1 cellular context compared by ENCODE assay signal in the genomic region with DNA sequence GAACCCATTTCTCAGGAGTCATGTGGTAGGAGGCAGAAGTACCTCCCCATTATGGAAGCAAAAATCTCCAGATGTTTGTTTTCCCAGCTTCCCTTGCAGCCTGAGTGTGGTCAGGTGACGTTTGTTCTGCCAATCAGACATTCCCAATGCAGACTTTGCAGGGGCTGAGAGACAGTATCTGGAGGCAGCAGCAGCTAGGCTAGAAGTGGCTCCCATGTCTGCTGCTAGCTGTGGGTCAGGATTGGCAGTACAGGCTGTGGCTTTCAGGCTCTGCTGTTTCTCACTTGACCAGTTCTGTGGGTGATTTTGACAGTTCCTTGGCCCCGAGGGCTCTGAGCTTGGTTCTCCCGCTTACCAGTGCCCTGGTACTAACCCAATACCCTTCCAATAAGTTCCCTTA.
TF ChIP-seq lines count a peak whose summit lies in the region.

No MANE protein-coding gene starts in this region.

TF ChIP-seq in GM12878, 131 proteins besides CTCF, POLR2A, EP300 and RAD21 (continued from another document):
- TF ChIP-seq, protein P1, sequence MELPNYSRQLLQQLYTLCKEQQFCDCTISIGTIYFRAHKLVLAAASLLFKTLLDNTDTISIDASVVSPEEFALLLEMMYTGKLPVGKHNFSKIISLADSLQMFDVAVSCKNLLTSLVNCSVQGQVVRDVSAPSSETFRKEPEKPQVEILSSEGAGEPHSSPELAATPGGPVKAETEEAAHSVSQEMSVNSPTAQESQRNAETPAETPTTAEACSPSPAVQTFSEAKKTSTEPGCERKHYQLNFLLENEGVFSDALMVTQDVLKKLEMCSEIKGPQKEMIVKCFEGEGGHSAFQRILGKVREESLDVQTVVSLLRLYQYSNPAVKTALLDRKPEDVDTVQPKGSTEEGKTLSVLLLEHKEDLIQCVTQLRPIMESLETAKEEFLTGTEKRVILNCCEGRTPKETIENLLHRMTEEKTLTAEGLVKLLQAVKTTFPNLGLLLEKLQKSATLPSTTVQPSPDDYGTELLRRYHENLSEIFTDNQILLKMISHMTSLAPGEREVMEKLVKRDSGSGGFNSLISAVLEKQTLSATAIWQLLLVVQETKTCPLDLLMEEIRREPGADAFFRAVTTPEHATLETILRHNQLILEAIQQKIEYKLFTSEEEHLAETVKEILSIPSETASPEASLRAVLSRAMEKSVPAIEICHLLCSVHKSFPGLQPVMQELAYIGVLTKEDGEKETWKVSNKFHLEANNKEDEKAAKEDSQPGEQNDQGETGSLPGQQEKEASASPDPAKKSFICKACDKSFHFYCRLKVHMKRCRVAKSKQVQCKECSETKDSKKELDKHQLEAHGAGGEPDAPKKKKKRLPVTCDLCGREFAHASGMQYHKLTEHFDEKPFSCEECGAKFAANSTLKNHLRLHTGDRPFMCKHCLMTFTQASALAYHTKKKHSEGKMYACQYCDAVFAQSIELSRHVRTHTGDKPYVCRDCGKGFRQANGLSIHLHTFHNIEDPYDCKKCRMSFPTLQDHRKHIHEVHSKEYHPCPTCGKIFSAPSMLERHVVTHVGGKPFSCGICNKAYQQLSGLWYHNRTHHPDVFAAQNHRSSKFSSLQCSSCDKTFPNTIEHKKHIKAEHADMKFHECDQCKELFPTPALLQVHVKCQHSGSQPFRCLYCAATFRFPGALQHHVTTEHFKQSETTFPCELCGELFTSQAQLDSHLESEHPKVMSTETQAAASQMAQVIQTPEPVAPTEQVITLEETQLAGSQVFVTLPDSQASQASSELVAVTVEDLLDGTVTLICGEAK (IDR thresholded peaks at IDR 0.05; ENCODE audit: borderline replicate concordance), result no peak
- TF ChIP-seq GABPA (IDR thresholded peaks at IDR 0.05; ENCODE audit: low read depth) (no peak), MEF2B (IDR thresholded peaks at IDR 0.05; ENCODE audit: partially characterized antibody, poor library complexity, severe bottlenecking) (no peak), TAF1 (IDR thresholded peaks at IDR 0.05; ENCODE audit: borderline replicate concordance, low read depth, low read length) (no peak), EGR1 (IDR thresholded peaks at IDR 0.05; ENCODE audit: borderline replicate concordance in 1 of 2, low read depth in 2 of 2, low read length in 2 of 2) (no peak), REST (IDR thresholded peaks at IDR 0.05; ENCODE audit: low read depth, low read length) (no peak), YBX1 (IDR thresholded peaks at IDR 0.05) (no peak), MYC (IDR thresholded peaks at IDR 0.05; ENCODE audit: insufficient read depth, insufficient read length, insufficient replicate concordance, low read length, severe bottlenecking) (no peak), JUND (IDR thresholded peaks at IDR 0.05; ENCODE audit: low read depth, low read length) (no peak), SMAD5 (IDR thresholded peaks at IDR 0.05; ENCODE audit: low read depth) (no peak), ZZZ3 (IDR thresholded peaks at IDR 0.05; ENCODE audit: control insufficient read depth, insufficient read length, low read depth) (no peak), BCL11A (IDR thresholded peaks at IDR 0.05; ENCODE audit: low read depth, low read length) (no peak)
- TF ChIP-seq, protein P2, sequence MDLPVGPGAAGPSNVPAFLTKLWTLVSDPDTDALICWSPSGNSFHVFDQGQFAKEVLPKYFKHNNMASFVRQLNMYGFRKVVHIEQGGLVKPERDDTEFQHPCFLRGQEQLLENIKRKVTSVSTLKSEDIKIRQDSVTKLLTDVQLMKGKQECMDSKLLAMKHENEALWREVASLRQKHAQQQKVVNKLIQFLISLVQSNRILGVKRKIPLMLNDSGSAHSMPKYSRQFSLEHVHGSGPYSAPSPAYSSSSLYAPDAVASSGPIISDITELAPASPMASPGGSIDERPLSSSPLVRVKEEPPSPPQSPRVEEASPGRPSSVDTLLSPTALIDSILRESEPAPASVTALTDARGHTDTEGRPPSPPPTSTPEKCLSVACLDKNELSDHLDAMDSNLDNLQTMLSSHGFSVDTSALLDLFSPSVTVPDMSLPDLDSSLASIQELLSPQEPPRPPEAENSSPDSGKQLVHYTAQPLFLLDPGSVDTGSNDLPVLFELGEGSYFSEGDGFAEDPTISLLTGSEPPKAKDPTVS (IDR thresholded peaks at IDR 0.05; ENCODE audit: low read depth, low read length), result no peak
